Comparison of ENCODE assay signal across 20 cellular contexts in the genomic region with DNA sequence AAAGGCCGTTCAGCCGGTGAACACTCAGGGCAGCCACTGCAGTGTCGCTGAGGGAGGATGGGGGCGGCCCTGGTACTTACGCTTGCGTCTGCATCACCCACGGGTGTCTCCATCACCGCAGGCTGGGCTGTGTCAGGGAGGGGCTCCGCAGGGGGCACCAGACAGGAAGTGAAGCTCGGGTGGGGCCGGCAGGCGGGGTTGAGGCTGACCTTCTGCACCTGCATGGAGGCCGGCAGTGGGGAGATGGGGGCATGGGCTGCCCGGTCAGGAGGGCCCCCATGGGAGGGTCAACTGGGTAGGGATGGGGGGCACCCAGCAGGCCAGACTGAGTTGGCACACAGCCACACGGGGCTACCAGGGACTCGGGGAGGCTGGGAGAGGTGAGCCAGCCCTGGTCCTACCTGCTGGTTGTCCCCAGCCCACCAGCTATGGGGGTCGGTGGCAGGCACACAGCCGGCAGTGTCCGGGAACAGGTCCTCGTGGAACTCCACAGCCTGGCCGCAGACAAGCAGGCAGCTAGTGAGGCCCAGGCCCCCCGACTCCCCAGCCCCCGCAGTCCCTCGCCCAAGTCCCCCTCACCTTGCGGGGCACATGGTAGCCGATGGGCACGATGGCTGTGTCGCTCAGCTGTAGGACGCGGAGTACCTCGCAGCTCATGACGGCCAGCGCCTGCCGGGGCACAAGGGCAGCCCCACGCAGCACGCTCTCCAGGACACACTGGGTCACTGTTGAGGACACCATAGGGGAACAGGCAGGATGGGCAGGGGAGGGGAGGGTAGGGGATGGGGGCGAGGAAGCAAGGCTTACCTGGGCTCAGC. TPM values are rescaled to one million over a fixed set of nuclear protein-coding genes. Genes with fewer than 3 reads are reported as not detected.
DNase-seq lines count a peak whose midpoint lies in the region; ATAC-seq, FAIRE-seq and TF ChIP-seq lines count a peak whose summit lies in the region.
"Had no signal": no experiment of that assay in that cellular context is flagged by ENCODE, and none has a peak within 500 bp of the region (broad histone marks: within the 10 kb centered on the region; RNA-seq: fewer than 3 reads in every experiment).

No MANE protein-coding gene starts in this region.

- H3K9me2 ChIP-seq in Karpas-422 (replicated peaks; ENCODE audit: insufficient read depth, low read length), result no peaks in the 10 kb centered on the region

- peak; percentile 52 for FAIRE-seq in GM12891 (lab: Jason Lieb, UNC)
- FAIRE-seq: D721Med had no signal

- H3K27ac ChIP-seq in Karpas-422 (ENCODE audit: low read length), result peak overlapping the region; percentile 96
- H3K27ac ChIP-seq: SJCRH30 had no signal

- H3K9me3 Mint-ChIP-seq in stimulated activated memory B cell treated with anti-CD40 and anti-IgM and Interleukin-4, amounts not matched to agents 10 μg/mL and 1 μg/mL and 100 μg/mL, for 72 hours, result no peaks in the 10 kb centered on the region
- H3K9me3 Mint-ChIP-seq: CD8-positive, alpha-beta memory T cell; HFFc6 had no signal

- peak overlapping the region; percentile 72 for H3K9ac ChIP-seq in Karpas-422 (ENCODE audit: low read length)

- peak; percentile 57 for ATAC-seq in stimulated activated memory B cell treated with anti-CD40 and anti-IgM and Interleukin-4, amounts not matched to agents 10 μg/mL and 1 μg/mL and 100 μg/mL, for 72 hours
- ATAC-seq in HG03280 (IDR thresholded peaks at IDR 0.05; ENCODE audit: unreplicated experiment) (no peak), HG02642 (IDR thresholded peaks at IDR 0.05; ENCODE audit: poor library complexity, unreplicated experiment) (no peak)

- TF ChIP-seq POLR2A in GM12891 (IDR thresholded peaks at IDR 0.05; ENCODE audit: low read depth, low read length), result no peak

- H3K4me1 ChIP-seq in Karpas-422 (ENCODE audit: low read length), result peaks cover 74% of the 10 kb centered on the region
- H3K4me1 ChIP-seq: SJCRH30 had no signal

- H3K79me2 ChIP-seq in Karpas-422 (ENCODE audit: low read length), result no peaks in the 10 kb centered on the region

- peaks cover 43% of the 10 kb centered on the region for H3K36me3 Mint-ChIP-seq in stimulated activated memory B cell treated with anti-CD40 and anti-IgM and Interleukin-4, amounts not matched to agents 10 μg/mL and 1 μg/mL and 100 μg/mL, for 72 hours

- H4K20me1 ChIP-seq in Karpas-422 (ENCODE audit: insufficient read depth, low read depth, low read length), result peaks cover 6% of the 10 kb centered on the region; the same call in 1 of the 2 replicates

- no peak overlapping the region for H2AFZ ChIP-seq in Karpas-422 (ENCODE audit: low read length)

- H3K27me3 ChIP-seq in Karpas-422 (ENCODE audit: low read length), result no peaks in the 10 kb centered on the region
- H3K27me3 ChIP-seq: SJCRH30 had no signal

- peak overlapping the region; percentile 64 for H3K4me3 Mint-ChIP-seq in stimulated activated memory B cell treated with anti-CD40 and anti-IgM and Interleukin-4, amounts not matched to agents 10 μg/mL and 1 μg/mL and 100 μg/mL, for 72 hours
- H3K4me3 Mint-ChIP-seq: CD8-positive, alpha-beta memory T cell; HFFc6 had no signal

- H3K36me3 ChIP-seq in Karpas-422 (ENCODE audit: insufficient read depth, low read length), result peaks cover 18% of the 10 kb centered on the region

- H3K27ac Mint-ChIP-seq in stimulated activated memory B cell treated with anti-CD40 and anti-IgM and Interleukin-4, amounts not matched to agents 10 μg/mL and 1 μg/mL and 100 μg/mL, for 72 hours, result peak overlapping the region; percentile 70
- H3K27ac Mint-ChIP-seq: HFFc6 had no signal

- H3K4me2 ChIP-seq in Karpas-422 (ENCODE audit: low read depth, low read length, poor library complexity, severe bottlenecking), result peak overlapping the region; percentile 69

- peaks cover 64% of the 10 kb centered on the region for H3K4me1 Mint-ChIP-seq in stimulated activated memory B cell treated with anti-CD40 and anti-IgM and Interleukin-4, amounts not matched to agents 10 μg/mL and 1 μg/mL and 100 μg/mL, for 72 hours

- DNase-seq in GM12891 (ENCODE audit: insufficient read length, low spot score), result no peak
- DNase-seq in Karpas-422, result peak; percentile 95
- DNase-seq in germinal center (ENCODE audit: low spot score), result peak; percentile 62
- no peak for DNase-seq in kidney tubule cell (ENCODE audit: low spot score)
- DNase-seq: CD8-positive, alpha-beta memory T cell; DMS79; GOT3; HFFc6; IMR-90; NCI-H1417; NCI-H2029; NCI-H2171 treated with DMSO at 0.1 percent for 48 hours; NCI-H446 treated with DMSO at 0.1 percent for 48 hours; NK-92 treated with Interleukin-12 subunit alpha and Interleukin-12 subunit beta, amount 100 ng/mL, for 24 hours; OCI-M1; SJCRH30 had no signal

- no peaks in the 10 kb centered on the region for H3K9me3 ChIP-seq in Karpas-422 (ENCODE audit: low read length)
- H3K9me3 ChIP-seq: SJCRH30 had no signal

- no peaks in the 10 kb centered on the region for H3K27me3 Mint-ChIP-seq in stimulated activated memory B cell treated with anti-CD40 and anti-IgM and Interleukin-4, amounts not matched to agents 10 μg/mL and 1 μg/mL and 100 μg/mL, for 72 hours
- H3K27me3 Mint-ChIP-seq: CD8-positive, alpha-beta memory T cell had no signal

- peak overlapping the region; percentile 61 for H3K4me3 ChIP-seq in Karpas-422 (ENCODE audit: low read length)
- H3K4me3 ChIP-seq: SJCRH30 had no signal

TF ChIP-seq in GM12891, 5 proteins besides CTCF, POLR2A, EP300 and RAD21:
- TF ChIP-seq POU2F2 (IDR thresholded peaks at IDR 0.05; ENCODE audit: low read depth, low read length), result no peak
- no peak for TF ChIP-seq SPI1 (IDR thresholded peaks at IDR 0.05; ENCODE audit: low read depth, low read length)
- TF ChIP-seq POLR2AphosphoS5 (IDR thresholded peaks at IDR 0.05; ENCODE audit: low read depth, low read length), result no peak
- no peak for TF ChIP-seq PAX5 (IDR thresholded peaks at IDR 0.05; ENCODE audit: insufficient read depth, low read length, severe bottlenecking)
- TF ChIP-seq TAF1 (IDR thresholded peaks at IDR 0.05; ENCODE audit: low read depth, low read length), result no peak

RNA-seq across cellular contexts. Expression of a gene that starts 7.2 kb away (rescaled TPM):
- 0.15 TPM for polyA plus RNA-seq in GM12891 (2012; ENCODE audit: low read depth, missing spikeins)
- total RNA-seq in Karpas-422 (2014; rRNA removed; shearing (Covaris generic); ENCODE audit: low replicate concordance), result 4.1 and 8.9 TPM in 2 replicates
- polyA plus RNA-seq: CD8-positive, alpha-beta memory T cell had no signal

RNA-seq across cellular contexts. Expression of a gene that starts 13.3 kb away (rescaled TPM):
- polyA plus RNA-seq in GM12891 (2012; ENCODE audit: low read depth, missing spikeins), result 42.2 TPM
- 65.6 and 126 TPM in 2 replicates for total RNA-seq in Karpas-422 (2014; rRNA removed; shearing (Covaris generic); ENCODE audit: low replicate concordance)

RNA-seq across cellular contexts. Expression of a gene that starts 48.5 kb away (rescaled TPM):
- polyA plus RNA-seq in GM12891 (2012; ENCODE audit: low read depth, missing spikeins), result 0.31 TPM
- total RNA-seq in Karpas-422 (2014; rRNA removed; shearing (Covaris generic); ENCODE audit: low replicate concordance), result 0.07 TPM in 1 of 2 replicates, not detected in the other
- polyA plus RNA-seq: CD8-positive, alpha-beta memory T cell had no signal

RNA-seq across cellular contexts. Expression of a gene that starts 52.0 kb away (rescaled TPM):
- 37.8 TPM for polyA plus RNA-seq in GM12891 (2012; ENCODE audit: low read depth, missing spikeins)
- total RNA-seq in Karpas-422 (2014; rRNA removed; shearing (Covaris generic); ENCODE audit: low replicate concordance), result 46.2 and 84.9 TPM in 2 replicates

Comparison
In these comparisons a context has a peak if more than half of its experiments do, and no peak if none do; other contexts are left out.
1. DNase-seq: peak in Karpas-422 (single experiment) and germinal center (single experiment); none in GM12891 (single experiment) and kidney tubule cell (single experiment).